ENCODE assay signal across 21 cellular contexts in genomic region chr7:98242342-98242741, GRCh38. TPM values are rescaled to one million over a fixed set of nuclear protein-coding genes. Genes with fewer than 3 reads are reported as not detected.
A peak's percentile ranks its signal among the peaks of the same experiment; 100 is the strongest.
DNase-seq lines count a peak whose midpoint lies in the region; ATAC-seq, FAIRE-seq and TF ChIP-seq lines count a peak whose summit lies in the region.
"Had no signal": no experiment of that assay in that cellular context is flagged by ENCODE, and none has a peak within 500 bp of the region (broad histone marks: within the 10 kb centered on the region; RNA-seq: fewer than 3 reads in every experiment).

No MANE protein-coding gene starts in this region.

- H3K4me3 ChIP-seq in BLaER1 treated with 17β-estradiol and CSF1 and Interleukin-3, amounts not matched to agents 10 nM and 100 nM, result peak overlapping the region in 2 of 10 experiments; percentile 14 to 31; a peak in 1 of 20 replicates
- H3K4me3 ChIP-seq in GM12878 (no peak overlapping the region), osteoblast (ENCODE audit: insufficient read depth, low read length) (no peak overlapping the region), right cardiac atrium (ENCODE audit: low read length) (no peak overlapping the region)
- H3K4me3 ChIP-seq: GM23248 had no signal

- RAD21 ChIA-PET in GM12878 (lab: Charles Lee; ENCODE audit: unreplicated experiment), result no interaction called here

- no peak for TF ChIP-seq EP300 in GM12878 (IDR thresholded peaks at IDR 0.05; ENCODE audit: borderline replicate concordance in 1 of 2, control insufficient read depth in 1 of 2, low read depth in 2 of 2, low read length in 2 of 2)

- DNase-seq in GM12892 (ENCODE audit: insufficient read length), result no peak
- no peak for DNase-seq in GM12878 (ENCODE audit: low read depth, low spot score)
- peak; percentile 25 for DNase-seq in osteoblast (ENCODE audit: insufficient read length, low spot score, missing footprints)
- DNase-seq in UCSD-AML1 (lab: John Stamatoyannopoulos, UW; ENCODE audit: unreplicated experiment), result no peak
- no peak for DNase-seq in right cardiac atrium
- DNase-seq: CD4-positive, alpha-beta T cell; CD8-positive, alpha-beta memory T cell; DMS53; DMS79 treated with DMSO at 0.1 percent for 48 hours; GF-D8; GM23248; HCEC 1CT had no signal

- FAIRE-seq in GM12892 (lab: Jason Lieb, UNC), result peak; percentile 67
- peak; percentile 64 for FAIRE-seq in GM12878 (lab: Jason Lieb, UNC)
- FAIRE-seq: GM18507, H1 had no signal

- H3K79me2 ChIP-seq in GM12878 (ENCODE audit: control insufficient read depth, insufficient read depth, low read length) (no peaks in the 10 kb centered on the region), osteoblast (ENCODE audit: insufficient read depth, low read length) (no peaks in the 10 kb centered on the region)

- POLR2A ChIA-PET in GM12878 (lab: Charles Lee), result no interaction called here

- ATAC-seq in GM12878 (no peak), GM18907 (IDR thresholded peaks at IDR 0.05; ENCODE audit: unreplicated experiment) (no peak), right cardiac atrium (no peak)

- H3K4me1 ChIP-seq in BLaER1 treated with 17β-estradiol and CSF1 and Interleukin-3, amounts not matched to agents 10 nM and 100 nM, result peaks cover 31 to 55% (median 48%) of the 10 kb centered on the region in 10 experiments
- no peaks in the 10 kb centered on the region for H3K4me1 ChIP-seq in GM12878 (ENCODE audit: control insufficient read depth, insufficient read depth, low read length)
- no peaks in the 10 kb centered on the region for H3K4me1 ChIP-seq in osteoblast (ENCODE audit: insufficient read depth, low read length)
- H3K4me1 ChIP-seq in right cardiac atrium (ENCODE audit: control insufficient read depth, insufficient read depth, low read length), result no peaks in the 10 kb centered on the region

- no TSS peak for BruUV-seq in GM12878 (replicated peaks; lab: Mats Ljungman, UMichigan)

- no peaks in the 10 kb centered on the region for H3K27me3 ChIP-seq in BLaER1 treated with 17β-estradiol and CSF1 and Interleukin-3, amounts not matched to agents 10 nM and 100 nM
- H3K27me3 ChIP-seq in GM12878 (replicated peaks in 1 of 2; ENCODE audit: control insufficient read depth in 2 of 2, insufficient read depth in 2 of 2, low read length in 1 of 2), result no peaks in the 10 kb centered on the region
- no peaks in the 10 kb centered on the region for H3K27me3 ChIP-seq in osteoblast (ENCODE audit: insufficient read depth, low read length)
- H3K27me3 ChIP-seq in right cardiac atrium (ENCODE audit: control insufficient read depth, insufficient read depth), result no peaks in the 10 kb centered on the region

- H4K20me1 ChIP-seq in BLaER1 treated with 17β-estradiol and CSF1 and Interleukin-3, amounts not matched to agents 10 nM and 100 nM, result peaks cover 0 to 52% (median 25%) of the 10 kb centered on the region in 11 experiments; a peak in 16 of 22 replicates
- no peaks in the 10 kb centered on the region for H4K20me1 ChIP-seq in GM12878 (ENCODE audit: control insufficient read depth, insufficient read depth)
- H4K20me1 ChIP-seq in osteoblast (ENCODE audit: insufficient read depth, low read length), result no peaks in the 10 kb centered on the region

- peak overlapping the region in 9 of 11 experiments; percentile 64 to 97 (median 86); a peak in 18 of 22 replicates for H3K4me2 ChIP-seq in BLaER1 treated with 17β-estradiol and CSF1 and Interleukin-3, amounts not matched to agents 10 nM and 100 nM
- H3K4me2 ChIP-seq in GM12878 (ENCODE audit: control insufficient read depth, insufficient read depth) (no peak overlapping the region), osteoblast (ENCODE audit: insufficient read depth, low read length) (no peak overlapping the region)

- intact Hi-C loops in GM12878 (cut with micrococcal nuclease; ENCODE audit: unreplicated experiment), result no loop called here
- intact Hi-C loops in right cardiac atrium (cut with DNase I), result loop anchor here in 1 of 4 donors (5.0 kb wide), 1 partner anchor 215 kb away; no protein-coding TSS in a partner anchor

- TF ChIP-seq CTCF in GM12878 (IDR thresholded peaks at IDR 0.05 in 2 of 3, conservative IDR thresholded peaks at IDR 0.05 in 1 of 3; ENCODE audit: control insufficient read depth in 2 of 3, extremely low read depth in 1 of 3, insufficient read depth in 1 of 3, low read depth in 3 of 3, low read length in 3 of 3) (no peak), osteoblast (IDR thresholded peaks at IDR 0.05; ENCODE audit: extremely low read depth, low read depth, low read length) (no peak)

- in situ Hi-C loops in GM12878 (cut with MboI), result loop anchor here (5.0 kb wide), 1 partner anchor 220 kb away; no protein-coding TSS in a partner anchor

- H3K36me3 ChIP-seq in BLaER1 treated with 17β-estradiol and CSF1 and Interleukin-3, amounts not matched to agents 10 nM and 100 nM, result peaks cover 31 to 75% (median 51%) of the 10 kb centered on the region in 11 experiments
- H3K36me3 ChIP-seq in GM12878 (ENCODE audit: control insufficient read depth in 2 of 2, insufficient read depth in 2 of 2, low read length in 1 of 2) (no peaks in the 10 kb centered on the region), osteoblast (ENCODE audit: insufficient read depth, low read length) (peaks cover 11% of the 10 kb centered on the region)

- H3K9ac ChIP-seq in BLaER1 treated with 17β-estradiol and CSF1 and Interleukin-3, amounts not matched to agents 10 nM and 100 nM, result peak overlapping the region in 9 of 11 experiments; percentile 2 to 71 (median 53); a peak in 10 of 22 replicates
- no peak overlapping the region for H3K9ac ChIP-seq in GM12878 (ENCODE audit: control insufficient read depth, insufficient read depth, low read length)
- H3K9ac ChIP-seq: GM23248 had no signal

- TF ChIP-seq POLR2A in GM12892 (IDR thresholded peaks at IDR 0.05; ENCODE audit: low read depth, low read length) (no peak), GM12878 (IDR thresholded peaks at IDR 0.05; ENCODE audit: low read depth, low read length) (no peak)

- H2AFZ ChIP-seq in GM12878 (ENCODE audit: control insufficient read depth, low read depth, low read length) (no peak overlapping the region), osteoblast (ENCODE audit: low read length) (no peak overlapping the region)
- H2AFZ ChIP-seq: GM23248 had no signal

- peak overlapping the region in 2 of 11 experiments; percentile 32 to 46; a peak in 3 of 22 replicates for H3K27ac ChIP-seq in BLaER1 treated with 17β-estradiol and CSF1 and Interleukin-3, amounts not matched to agents 10 nM and 100 nM
- H3K27ac ChIP-seq in GM12878 (ENCODE audit: control insufficient read depth, insufficient read depth) (no peak overlapping the region), osteoblast (ENCODE audit: low read depth, low read length) (no peak overlapping the region), right cardiac atrium (ENCODE audit: low read length) (no peak overlapping the region)
- H3K27ac ChIP-seq: GM23248 had no signal

- CTCF ChIA-PET in GM12878 (lab: Yijun Ruan, JAX), result interaction anchor here (1.1 to 1.4 kb wide), 2 partner anchors 74 to 136 kb away, joined by 3 to 6 read pairs; partner anchors contain the start of gene LMTK2

- WGBS in GM12878 (ENCODE audit: insufficient coverage, insufficient replicate concordance, low lambda C conversion rate, missing lambda C conversion rate), result no CpG with 5 or more reads among the region's 1 CpG
- WGBS in right cardiac atrium, result 100% methylated on average over 1 of the region's 1 CpG

- TF ChIP-seq RAD21 in GM12878 (IDR thresholded peaks at IDR 0.05; ENCODE audit: insufficient read depth, low read depth, low read length), result no peak

- SMC1A ChIA-PET in GM12878 (lab: Charles Lee; ENCODE audit: uncharacterized antibody, unreplicated experiment), result interaction anchor here (0.8 kb wide), 1 partner anchor 132 kb away, joined by 3 read pairs; no protein-coding TSS in a partner anchor

- H3K9me3 ChIP-seq in BLaER1 treated with 17β-estradiol and CSF1 and Interleukin-3, amounts not matched to agents 10 nM and 100 nM (replicated peaks in 1 of 11), result no peaks in the 10 kb centered on the region
- H3K9me3 ChIP-seq in GM12878 (replicated peaks; ENCODE audit: control insufficient read depth, insufficient read depth, low read length), result no peaks in the 10 kb centered on the region
- no peaks in the 10 kb centered on the region for H3K9me3 ChIP-seq in osteoblast (ENCODE audit: low read depth, low read length)
- no peaks in the 10 kb centered on the region for H3K9me3 ChIP-seq in right cardiac atrium (ENCODE audit: control insufficient read depth, low read length)

RNA-seq across cellular contexts. Expression of gene TECPR1, which starts 9.7 kb away (rescaled TPM):
- polyA plus RNA-seq in GM12892 (2012; ENCODE audit: missing spikeins), result 6.4 TPM
- total RNA-seq in GM12878 (2013; cell fraction: nucleolus; rRNA removed), result 40.3 and 47.5 TPM in 2 replicates
- total RNA-seq in GM12878 (2014; rRNA removed) (8.5 and 11.0 TPM in 2 replicates), GM12878 (2014; rRNA removed; fragmentation: Illumina TruSeq; extraction: Trizol) (3.2 and 5.5 TPM in 2 replicates), GM12878 (2021) (15.2 and 16.8 TPM in 2 replicates), osteoblast (20.3 and 22.4 TPM in 2 replicates), right cardiac atrium (10 to 100 TPM; 20.9 to 25.5 (median 25.1) TPM)
- polyA plus RNA-seq in GM12878 (2011; ENCODE audit: low read depth), result 2.8 TPM
- polyA plus RNA-seq in GM12878 (2011; rRNA removed) (1.5 and 2.5 TPM in 2 replicates), GM12878 (2014; fragmentation: Illumina TruSeq; extraction: Trizol) (2.1 and 3.2 TPM in 2 replicates), GM12878 (2014; fragmentation: Nextera tagmentation; extraction: Ambion mirVana) (under 1 TPM; 0.26 to 0.51 TPM), GM12878 (2014; rRNA removed) (8.8 and 9.1 TPM in 2 replicates), GM12878 (2016; fragmentation: Nextera tagmentation; extraction: Ambion mirVana) (1 to 10 TPM; 5.2 to 7.4 TPM), right cardiac atrium (10.5 TPM)
- 2.5 and 2.9 TPM in 2 replicates for polyA plus RNA-seq in GM12878 (2011; cell fraction: cytosol; rRNA removed)
- polyA plus RNA-seq in GM12878 (2011; cell fraction: nucleus; rRNA removed), result 9.1 and 24.7 TPM in 2 replicates
- 6.6 and 6.7 TPM in 2 replicates for polyA plus RNA-seq in GM12878 (2012)
- 2.6 and 6.6 TPM in 2 replicates for polyA minus RNA-seq in GM12878 (2011; rRNA and poly(A)+ RNA removed)
- polyA minus RNA-seq in GM12878 (2011; cell fraction: cytosol; rRNA and poly(A)+ RNA removed), result 1.6 and 7.4 TPM in 2 replicates
- polyA minus RNA-seq in GM12878 (2011; cell fraction: nucleus; rRNA and poly(A)+ RNA removed), result 7.5 and 9.1 TPM in 2 replicates

RNA-seq across cellular contexts. Expression of gene BHLHA15, which starts 31.1 kb away (rescaled TPM):
- not detected for polyA plus RNA-seq in GM12892 (2012; ENCODE audit: missing spikeins)
- total RNA-seq in GM12878 (2013; cell fraction: nucleolus; rRNA removed), result not detected in 2 replicates
- 4.2 and 5.3 TPM in 2 replicates for total RNA-seq in GM12878 (2014; rRNA removed)
- 0.37 and 0.54 TPM in 2 replicates for total RNA-seq in GM12878 (2014; rRNA removed; fragmentation: Illumina TruSeq; extraction: Trizol)
- total RNA-seq in GM12878 (2021), result 2.4 and 3.0 TPM in 2 replicates
- 2.1 TPM for polyA plus RNA-seq in GM12878 (2011; ENCODE audit: low read depth)
- not detected in 2 replicates for polyA plus RNA-seq in GM12878 (2011; rRNA removed)
- polyA plus RNA-seq in GM12878 (2011; cell fraction: cytosol; rRNA removed), result not detected in 2 replicates
- not detected in 2 replicates for polyA plus RNA-seq in GM12878 (2011; cell fraction: nucleus; rRNA removed)
- 4.3 and 6.3 TPM in 2 replicates for polyA plus RNA-seq in GM12878 (2012)
- polyA plus RNA-seq in GM12878 (2014; fragmentation: Illumina TruSeq; extraction: Trizol), result not detected in 2 replicates
- not detected for polyA plus RNA-seq in GM12878 (2014; fragmentation: Nextera tagmentation; extraction: Ambion mirVana)
- polyA plus RNA-seq in GM12878 (2014; rRNA removed), result 1.9 and 4.9 TPM in 2 replicates
- polyA plus RNA-seq in GM12878 (2016; fragmentation: Nextera tagmentation; extraction: Ambion mirVana), result 1 to 10 TPM; 2.0 to 2.9 TPM
- not detected in 2 replicates for polyA minus RNA-seq in GM12878 (2011; rRNA and poly(A)+ RNA removed)
- not detected in 2 replicates for polyA minus RNA-seq in GM12878 (2011; cell fraction: cytosol; rRNA and poly(A)+ RNA removed)
- polyA minus RNA-seq in GM12878 (2011; cell fraction: nucleus; rRNA and poly(A)+ RNA removed), result not detected in 2 replicates
- total RNA-seq in osteoblast, result not detected in 2 replicates
- under 1 TPM in 2 of 4 donors, not detected in 2; 0.53 to 0.57 TPM for total RNA-seq in right cardiac atrium
- not detected for polyA plus RNA-seq in right cardiac atrium
- total RNA-seq: A172; CD4-positive, alpha-beta T cell; CD8-positive, alpha-beta memory T cell; Daoy; G401; GM23248 had no signal
- polyA plus RNA-seq: BJ; CD14-positive monocyte; CD8-positive, alpha-beta memory T cell; GM23248 had no signal

RNA-seq across cellular contexts. Expression of gene BRI3, which starts 39.1 kb away (rescaled TPM):
- 62.1 TPM for polyA plus RNA-seq in GM12892 (2012; ENCODE audit: missing spikeins)
- total RNA-seq in GM12878 (2013; cell fraction: nucleolus; rRNA removed), result 14.2 and 15.0 TPM in 2 replicates
- 22.6 and 23.2 TPM in 2 replicates for total RNA-seq in GM12878 (2014; rRNA removed)
- total RNA-seq in GM12878 (2014; rRNA removed; fragmentation: Illumina TruSeq; extraction: Trizol), result 17.7 and 21.0 TPM in 2 replicates
- 50.9 and 56.3 TPM in 2 replicates for total RNA-seq in GM12878 (2021)
- 26.9 TPM for polyA plus RNA-seq in GM12878 (2011; ENCODE audit: low read depth)
- polyA plus RNA-seq in GM12878 (2011; rRNA removed), result 28.3 and 39.9 TPM in 2 replicates
- polyA plus RNA-seq in GM12878 (2011; cell fraction: cytosol; rRNA removed), result 40.9 and 48.1 TPM in 2 replicates
- 26.4 and 31.1 TPM in 2 replicates for polyA plus RNA-seq in GM12878 (2011; cell fraction: nucleus; rRNA removed)
- 47.7 and 73.7 TPM in 2 replicates for polyA plus RNA-seq in GM12878 (2012)
- 9.9 and 15.9 TPM in 2 replicates for polyA plus RNA-seq in GM12878 (2014; fragmentation: Illumina TruSeq; extraction: Trizol)
- 10 to 100 TPM in 1 of 2 experiments, 1 to 10 TPM in 1; 4.5 to 22.1 TPM for polyA plus RNA-seq in GM12878 (2014; fragmentation: Nextera tagmentation; extraction: Ambion mirVana)
- 38.4 and 38.5 TPM in 2 replicates for polyA plus RNA-seq in GM12878 (2014; rRNA removed)
- 10 to 100 TPM in 1 of 2 experiments, 1 to 10 TPM in 1; 6.4 to 12.9 TPM for polyA plus RNA-seq in GM12878 (2016; fragmentation: Nextera tagmentation; extraction: Ambion mirVana)
- 18.6 and 27.7 TPM in 2 replicates for polyA minus RNA-seq in GM12878 (2011; rRNA and poly(A)+ RNA removed)
- polyA minus RNA-seq in GM12878 (2011; cell fraction: cytosol; rRNA and poly(A)+ RNA removed), result 18.7 and 23.3 TPM in 2 replicates
- polyA minus RNA-seq in GM12878 (2011; cell fraction: nucleus; rRNA and poly(A)+ RNA removed), result 13.7 and 24.1 TPM in 2 replicates
- total RNA-seq in osteoblast, result 95.9 and 113 TPM in 2 replicates
- 100 to 1,000 TPM; 156 to 203 (median 187) TPM for total RNA-seq in right cardiac atrium
- polyA plus RNA-seq in right cardiac atrium, result 209 TPM

Comparison
In these comparisons a context has a peak if more than half of its experiments do, and no peak if none do; other contexts are left out.
1. H3K4me2 ChIP-seq: peak in BLaER1 treated with 17β-estradiol and CSF1 and Interleukin-3, amounts not matched to agents 10 nM and 100 nM (9 of 11); none in GM12878 (single experiment) and osteoblast (single experiment).